ENCODE assay signal across 8 cellular contexts in genomic region chr6:6610031-6610591, GRCh38. TPM values are rescaled to one million over a fixed set of nuclear protein-coding genes. Genes with fewer than 3 reads are reported as not detected.
DNase-seq lines count a peak whose midpoint lies in the region; ATAC-seq lines count a peak whose summit lies in the region.

No MANE protein-coding gene starts in this region.

- H3K27ac Mint-ChIP-seq in T-helper 17 cell, result peak overlapping the region; percentile 61
- peak overlapping the region; percentile 89 for H3K27ac Mint-ChIP-seq in stimulated activated naive B cell treated with anti-CD40 and anti-IgM and Interleukin-4, amounts not matched to agents 10 μg/mL and 1 μg/mL and 100 μg/mL, for 72 hours

- peak overlapping the region; percentile 56 for H3K4me3 Mint-ChIP-seq in T-helper 17 cell
- peak overlapping the region; percentile 23 to 57 for H3K4me3 Mint-ChIP-seq in stimulated activated naive B cell treated with anti-CD40 and anti-IgM and Interleukin-4, amounts not matched to agents 10 μg/mL and 1 μg/mL and 100 μg/mL, for 72 hours

- no peaks in the 10 kb centered on the region for H3K27me3 ChIP-seq in neuronal stem cell (ENCODE audit: control insufficient read depth in 3 of 3, insufficient read depth in 3 of 3, low read depth in 1 of 3, low read length in 3 of 3)

- peak overlapping the region in 1 of 2 donors; percentile 38 for H3K4me3 ChIP-seq in neuronal stem cell (ENCODE audit: low read length in 2 of 2)

- H4K8ac ChIP-seq in neuronal stem cell (ENCODE audit: low read depth, low read length), result no peak overlapping the region

- H2BK15ac ChIP-seq in neuronal stem cell (ENCODE audit: low read length), result no peak overlapping the region

- no peaks in the 10 kb centered on the region for H3K9me3 ChIP-seq in T-helper 17 cell (ENCODE audit: control insufficient read depth, low read length, poor library complexity, severe bottlenecking)
- H3K9me3 ChIP-seq in neuronal stem cell (replicated peaks in 1 of 2; ENCODE audit: control insufficient read depth in 2 of 2, insufficient read depth in 1 of 2, low read depth in 1 of 2, low read length in 2 of 2), result no peaks in the 10 kb centered on the region

- no peaks in the 10 kb centered on the region for H3K9me3 Mint-ChIP-seq in stimulated activated naive B cell treated with anti-CD40 and anti-IgM and Interleukin-4, amounts not matched to agents 10 μg/mL and 1 μg/mL and 100 μg/mL, for 72 hours

- peaks cover 0 to 2% of the 10 kb centered on the region in 2 donors for H3K4me1 ChIP-seq in neuronal stem cell (ENCODE audit: control insufficient read depth in 2 of 2, insufficient read depth in 1 of 2, low read depth in 1 of 2, low read length in 2 of 2)

- no peaks in the 10 kb centered on the region for H3K36me3 Mint-ChIP-seq in T-helper 17 cell (ENCODE audit: low read depth)
- H3K36me3 Mint-ChIP-seq in stimulated activated naive B cell treated with anti-CD40 and anti-IgM and Interleukin-4, amounts not matched to agents 10 μg/mL and 1 μg/mL and 100 μg/mL, for 72 hours, result peaks cover 22 to 29% of the 10 kb centered on the region in 2 donors

- H3K79me1 ChIP-seq in neuronal stem cell (ENCODE audit: low read depth, low read length), result no peaks in the 10 kb centered on the region

- H3K14ac ChIP-seq in neuronal stem cell (ENCODE audit: low read length), result no peak overlapping the region

- no peak overlapping the region for H2AFZ ChIP-seq in neuronal stem cell (ENCODE audit: low read length)

- H2BK5ac ChIP-seq in neuronal stem cell (ENCODE audit: low read length), result no peak overlapping the region

- intact Hi-C loops in sciatic nerve (cut with DNase I), result no loop called here

- ATAC-seq in HG03045 (IDR thresholded peaks at IDR 0.05; ENCODE audit: unreplicated experiment), result peak; percentile 83
- ATAC-seq in T-helper 17 cell, result peak; percentile 66
- peak; percentile 98 for ATAC-seq in stimulated activated naive B cell treated with anti-CD40 and anti-IgM and Interleukin-4, amounts not matched to agents 10 μg/mL and 1 μg/mL and 100 μg/mL, for 72 hours (replicated peaks)
- ATAC-seq in sciatic nerve, result no peak

- peaks cover 32% of the 10 kb centered on the region for H3K4me1 Mint-ChIP-seq in T-helper 17 cell
- H3K4me1 Mint-ChIP-seq in stimulated activated naive B cell treated with anti-CD40 and anti-IgM and Interleukin-4, amounts not matched to agents 10 μg/mL and 1 μg/mL and 100 μg/mL, for 72 hours, result peaks cover 31 to 57% of the 10 kb centered on the region in 2 donors

- no peaks in the 10 kb centered on the region for H3K36me3 ChIP-seq in neuronal stem cell (replicated peaks in 1 of 2; ENCODE audit: control insufficient read depth in 2 of 2, insufficient read depth in 2 of 2, low read length in 2 of 2)

- no peak overlapping the region for H4K91ac ChIP-seq in neuronal stem cell (ENCODE audit: low read depth, low read length, poor library complexity)

- H3K27me3 Mint-ChIP-seq in T-helper 17 cell, result no peaks in the 10 kb centered on the region
- no peaks in the 10 kb centered on the region for H3K27me3 Mint-ChIP-seq in stimulated activated naive B cell treated with anti-CD40 and anti-IgM and Interleukin-4, amounts not matched to agents 10 μg/mL and 1 μg/mL and 100 μg/mL, for 72 hours

- no CpG with 5 or more reads among the region's 10 CpGs for WGBS in neuronal stem cell (ENCODE audit: extremely low coverage in 2 of 2, insufficient read length in 2 of 2, insufficient replicate concordance in 1 of 2), 2 donors

- H3K18ac ChIP-seq in neuronal stem cell (ENCODE audit: low read length), result no peak overlapping the region

- no peak overlapping the region for H3K9ac ChIP-seq in neuronal stem cell (ENCODE audit: low read depth, low read length, poor library complexity)

- no peak overlapping the region for H2BK12ac ChIP-seq in neuronal stem cell (ENCODE audit: low read length)

- H3K4ac ChIP-seq in neuronal stem cell (ENCODE audit: low read length), result no peak overlapping the region

- no peak overlapping the region for H3K27ac ChIP-seq in neuronal stem cell (replicated peaks; ENCODE audit: low read length)

- no peak overlapping the region for H2BK120ac ChIP-seq in neuronal stem cell (ENCODE audit: low read depth, low read length)

- no peak overlapping the region for H3K4me2 ChIP-seq in neuronal stem cell (ENCODE audit: insufficient read depth, low read length, poor library complexity, severe bottlenecking)

- no peak overlapping the region for H3K23ac ChIP-seq in neuronal stem cell (ENCODE audit: low read depth, low read length, poor library complexity)

- H2AK5ac ChIP-seq in neuronal stem cell (ENCODE audit: low read depth, low read length), result no peak overlapping the region

- DNase-seq in activated gamma-delta T cell treated with Interleukin-2 at 50 U/mL for 16 hours (peak; percentile 29), activated gamma-delta T cell (lab: John Stamatoyannopoulos, UW) (no peak), T-helper 17 cell (no peak), epidermal melanocyte (ENCODE audit: insufficient read length, low spot score) (no peak), sciatic nerve (ENCODE audit: low spot score) (no peak), neuronal stem cell (ENCODE audit: low spot score) (no peak)
- DNase-seq in stimulated activated naive B cell treated with anti-CD40 and anti-IgM and Interleukin-4, amounts not matched to agents 10 μg/mL and 1 μg/mL and 100 μg/mL, for 72 hours, result peak; percentile 57

RNA-seq across cellular contexts. Expression of gene LY86, which starts 21.6 kb away (rescaled TPM):
- 1 to 10 TPM in 1 of 2 donors, under 1 TPM in 1; 0.73 to 1.6 TPM for total RNA-seq in T-helper 17 cell
- total RNA-seq in sciatic nerve, result 4.1 TPM
- polyA plus RNA-seq in neuronal stem cell (2013, experiment 1 of 2), result not detected
- polyA plus RNA-seq in neuronal stem cell (2013, experiment 2 of 2), result not detected

Comparison
In these comparisons a context has a peak if more than half of its experiments do, and no peak if none do; other contexts are left out.
1. DNase-seq: peak in activated gamma-delta T cell treated with Interleukin-2 at 50 U/mL for 16 hours (single experiment) and stimulated activated naive B cell treated with anti-CD40 and anti-IgM and Interleukin-4, amounts not matched to agents 10 μg/mL and 1 μg/mL and 100 μg/mL, for 72 hours (single experiment); none in activated gamma-delta T cell (single experiment), T-helper 17 cell (0 of 3), epidermal melanocyte (single experiment), sciatic nerve (single experiment) and neuronal stem cell (single experiment).